ENCODE assay signal across 13 cellular contexts in genomic region chr20:41175727-41176330, GRCh38. TPM values are rescaled to one million over a fixed set of nuclear protein-coding genes. Genes with fewer than 3 reads are reported as not detected.
DNase-seq lines count a peak whose midpoint lies in the region; ATAC-seq and TF ChIP-seq lines count a peak whose summit lies in the region.
"Had no signal": no experiment of that assay in that cellular context is flagged by ENCODE, and none has a peak within 500 bp of the region (broad histone marks: within the 10 kb centered on the region; RNA-seq: fewer than 3 reads in every experiment).

No MANE protein-coding gene starts in this region.

- WGBS in esophagus, 2 donors, result 78 to 82% methylated on average over 7 of the region's 7 CpGs
- WGBS in prostate gland, result 82% methylated on average over 7 of the region's 7 CpGs

- H3K9me3 Mint-ChIP-seq in natural killer cell, result no peaks in the 10 kb centered on the region
- no peaks in the 10 kb centered on the region for H3K9me3 Mint-ChIP-seq in natural killer cell treated with Interleukin-12 subunit alpha and Interleukin-12 subunit beta and Interleukin-15 and Interleukin-18, amount 100 ng/mL, for 72 hours
- H3K9me3 Mint-ChIP-seq: neural crest cell had no signal

- peaks cover 6 to 14% of the 10 kb centered on the region in 2 donors for H3K4me1 Mint-ChIP-seq in natural killer cell
- H3K4me1 Mint-ChIP-seq in natural killer cell treated with Interleukin-12 subunit alpha and Interleukin-12 subunit beta and Interleukin-15 and Interleukin-18, amount 100 ng/mL, for 72 hours (ENCODE audit: low read depth in 2 of 2), result peaks cover 4 to 8% of the 10 kb centered on the region in 2 donors

- H3K27me3 ChIP-seq in esophagus (ENCODE audit: control insufficient read depth in 1 of 2, insufficient read depth in 2 of 2, low read length in 2 of 2), result no peaks in the 10 kb centered on the region
- H3K27me3 ChIP-seq in prostate gland (replicated peaks; ENCODE audit: insufficient read depth), result no peaks in the 10 kb centered on the region

- H3K4me1 ChIP-seq in esophagus (ENCODE audit: control insufficient read depth in 2 of 2, insufficient read depth in 2 of 2, low read length in 1 of 2) (peaks cover 2 to 12% of the 10 kb centered on the region in 2 donors), prostate gland (replicated peaks) (no peaks in the 10 kb centered on the region)

- peaks cover 7 to 28% of the 10 kb centered on the region in 2 donors for H3K36me3 ChIP-seq in esophagus (ENCODE audit: control insufficient read depth in 2 of 2, insufficient read depth in 2 of 2, low read length in 1 of 2)
- peaks cover 7 to 8% of the 10 kb centered on the region in 2 donors for H3K36me3 ChIP-seq in prostate gland

- H3K4me3 Mint-ChIP-seq in natural killer cell, result no peak overlapping the region
- H3K4me3 Mint-ChIP-seq in natural killer cell treated with Interleukin-12 subunit alpha and Interleukin-12 subunit beta and Interleukin-15 and Interleukin-18, amount 100 ng/mL, for 72 hours, result no peak overlapping the region
- H3K4me3 Mint-ChIP-seq: neural crest cell had no signal

- no peaks in the 10 kb centered on the region for H3K27me3 Mint-ChIP-seq in natural killer cell (ENCODE audit: low read depth in 2 of 2)
- H3K27me3 Mint-ChIP-seq in natural killer cell treated with Interleukin-12 subunit alpha and Interleukin-12 subunit beta and Interleukin-15 and Interleukin-18, amount 100 ng/mL, for 72 hours, result no peaks in the 10 kb centered on the region

- no peak for ATAC-seq in natural killer cell
- no peak for ATAC-seq in natural killer cell treated with Interleukin-12 subunit alpha and Interleukin-12 subunit beta and Interleukin-15 and Interleukin-18, amount 100 ng/mL, for 72 hours
- ATAC-seq in HG02840 (IDR thresholded peaks at IDR 0.05; ENCODE audit: low FRiP score, unreplicated experiment), result no peak
- ATAC-seq in HG03571 (IDR thresholded peaks at IDR 0.05; ENCODE audit: unreplicated experiment), result no peak
- ATAC-seq in HG03457 (IDR thresholded peaks at IDR 0.05; ENCODE audit: unreplicated experiment), result no peak

- H3K36me3 Mint-ChIP-seq in natural killer cell, result peaks cover 8% of the 10 kb centered on the region
- H3K36me3 Mint-ChIP-seq in natural killer cell treated with Interleukin-12 subunit alpha and Interleukin-12 subunit beta and Interleukin-15 and Interleukin-18, amount 100 ng/mL, for 72 hours, result peaks cover 5% of the 10 kb centered on the region

- H3K4me3 ChIP-seq in esophagus (ENCODE audit: low read depth in 1 of 2, low read length in 2 of 2), result no peak overlapping the region
- no peak overlapping the region for H3K4me3 ChIP-seq in prostate gland
- H3K4me3 ChIP-seq: SK-N-MC had no signal

- TF ChIP-seq CTCF in natural killer cell (IDR thresholded peaks at IDR 0.05) (no peak), prostate gland (IDR thresholded peaks at IDR 0.05) (no peak)

- DNase-seq in natural killer cell (no peak), posterior vena cava (ENCODE audit: low spot score) (peak; percentile 10), prostate gland (ENCODE audit: low spot score) (no peak)
- DNase-seq in natural killer cell treated with Interleukin-12 subunit alpha and Interleukin-12 subunit beta and Interleukin-15 and Interleukin-18, amount 100 ng/mL, for 72 hours (ENCODE audit: low spot score), result no peak
- DNase-seq: EL, NCI-H1092 treated with DMSO at 0.1 percent for 48 hours, NCI-H526 treated with DMSO at 0.1 percent for 48 hours had no signal

- no peak for TF ChIP-seq POLR2A in prostate gland (IDR thresholded peaks at IDR 0.05)

- peak overlapping the region; percentile 1 to 33 for H3K27ac ChIP-seq in esophagus (ENCODE audit: low read depth in 2 of 2, low read length in 1 of 2)
- peak overlapping the region in 1 of 2 donors; percentile 55 for H3K27ac ChIP-seq in prostate gland
- H3K27ac ChIP-seq: SK-N-MC had no signal

- intact Hi-C loops in natural killer cell (cut with micrococcal nuclease) (no loop called here), posterior vena cava (cut with DNase I) (loop anchor here (5.0 to 10.0 kb wide), 3 partner anchors 56 to 1079 kb away; no protein-coding TSS in a partner anchor), prostate gland (cut with DNase I) (loop anchor here (5.0 to 10.0 kb wide), 2 partner anchors 71 to 239 kb away; no protein-coding TSS in a partner anchor)

- H3K9me3 ChIP-seq in esophagus (ENCODE audit: control insufficient read depth in 2 of 2, insufficient read depth in 1 of 2, low read depth in 1 of 2, low read length in 1 of 2) (no peaks in the 10 kb centered on the region), prostate gland (no peaks in the 10 kb centered on the region)

- H3K27ac Mint-ChIP-seq in natural killer cell, result peak overlapping the region; percentile 45 to 59
- no peak overlapping the region for H3K27ac Mint-ChIP-seq in natural killer cell treated with Interleukin-12 subunit alpha and Interleukin-12 subunit beta and Interleukin-15 and Interleukin-18, amount 100 ng/mL, for 72 hours

RNA-seq across cellular contexts. Expression of gene PLCG1, which starts 38.5 kb away (rescaled TPM):
- total RNA-seq in natural killer cell, result 100 to 1,000 TPM; 199 to 242 (median 236) TPM
- 100 to 1,000 TPM in 1 of 2 donors, 10 to 100 TPM in 1; 54.6 to 114 TPM for total RNA-seq in natural killer cell treated with Interleukin-12 subunit alpha and Interleukin-12 subunit beta and Interleukin-15 and Interleukin-18, amount 100 ng/mL, for 72 hours
- polyA plus RNA-seq in esophagus, result 10 to 100 TPM; 26.2 to 45.3 TPM
- total RNA-seq in posterior vena cava, result 10 to 100 TPM; 81.0 to 83.0 TPM
- 100 to 1,000 TPM in 1 of 2 donors, 10 to 100 TPM in 1; 67.9 to 129 TPM for total RNA-seq in prostate gland

Comparison
In these comparisons a context has a peak if more than half of its experiments do, and no peak if none do; other contexts are left out.
1. H3K27ac Mint-ChIP-seq: peak in natural killer cell (2 of 2); none in natural killer cell treated with Interleukin-12 subunit alpha and Interleukin-12 subunit beta and Interleukin-15 and Interleukin-18, amount 100 ng/mL, for 72 hours (0 of 2).